Comparison of ENCODE assay signal across 19 cellular contexts in genomic region chr6:166639921-166640320, GRCh38. TPM values are rescaled to one million over a fixed set of nuclear protein-coding genes. Genes with fewer than 3 reads are reported as not detected.
A peak's percentile ranks its signal among the peaks of the same experiment; 100 is the strongest.
DNase-seq lines count a peak whose midpoint lies in the region; ATAC-seq and TF ChIP-seq lines count a peak whose summit lies in the region.
"Had no signal": no experiment of that assay in that cellular context is flagged by ENCODE, and none has a peak within 500 bp of the region (broad histone marks: within the 10 kb centered on the region; RNA-seq: fewer than 3 reads in every experiment).

No MANE protein-coding gene starts in this region.

- H3K9me3 ChIP-seq in mammary epithelial cell (replicated peaks; ENCODE audit: insufficient read depth, low read length), result no peaks in the 10 kb centered on the region
- H3K9me3 ChIP-seq in adipocyte (ENCODE audit: control insufficient read depth, low read length), result peaks cover 9% of the 10 kb centered on the region
- no peaks in the 10 kb centered on the region for H3K9me3 ChIP-seq in left lung
- peaks cover 0 to 3% (median 0%) of the 10 kb centered on the region in 4 donors for H3K9me3 ChIP-seq in upper lobe of left lung
- H3K9me3 ChIP-seq: HAP-1 had no signal

- H3K27ac ChIP-seq in mammary epithelial cell (ENCODE audit: insufficient read depth, low read depth, low read length) (no peak overlapping the region), left lung (peak overlapping the region; percentile 3 to 40), upper lobe of left lung (peak overlapping the region; percentile 11 to 68 (median 59))
- H3K27ac ChIP-seq: HL-60 had no signal

- no peak overlapping the region for H3K4me3 Mint-ChIP-seq in MCF 10A (ENCODE audit: unreplicated experiment)

- POLR2A ChIA-PET in MCF 10A (lab: Yijun Ruan, JAX), result no interaction called here

- H3K27ac Mint-ChIP-seq in MCF 10A (ENCODE audit: low read depth, unreplicated experiment), result no peak overlapping the region
- H3K27ac Mint-ChIP-seq: CD14-positive monocyte had no signal

- TF ChIP-seq CTCF in mammary epithelial cell (conservative IDR thresholded peaks at IDR 0.05 in 1 of 2, IDR thresholded peaks at IDR 0.05 in 1 of 2; ENCODE audit: extremely low read depth in 1 of 2, insufficient read depth in 1 of 2, low read depth in 1 of 2, low read length in 2 of 2), result no peak
- no peak for TF ChIP-seq CTCF in MCF 10A (IDR thresholded peaks at IDR 0.05; ENCODE audit: unreplicated experiment)
- TF ChIP-seq CTCF in left lung (IDR thresholded peaks at IDR 0.05), result no peak
- no peak for TF ChIP-seq CTCF in upper lobe of left lung (IDR thresholded peaks at IDR 0.05)

- H3K4me3 ChIP-seq in mammary epithelial cell (replicated peaks in 1 of 3; ENCODE audit: insufficient read depth in 1 of 3, low read depth in 2 of 3, low read length in 3 of 3) (no peak overlapping the region), adipocyte (ENCODE audit: low read length) (peak overlapping the region; percentile 55), left lung (no peak overlapping the region), upper lobe of left lung (peak overlapping the region in 1 of 4 donors; percentile 15)
- H3K4me3 ChIP-seq: HAP-1 had no signal

- no peaks in the 10 kb centered on the region for H3K36me3 Mint-ChIP-seq in MCF 10A (ENCODE audit: insufficient read depth, unreplicated experiment)
- H3K36me3 Mint-ChIP-seq: CD14-positive monocyte had no signal

- peaks cover 15% of the 10 kb centered on the region for H3K27me3 Mint-ChIP-seq in MCF 10A (ENCODE audit: insufficient read depth, unreplicated experiment)

- H2AFZ ChIP-seq in mammary epithelial cell (ENCODE audit: low read depth, low read length), result no peak overlapping the region

- H4K20me1 ChIP-seq in mammary epithelial cell (ENCODE audit: insufficient read depth, low read length), result no peaks in the 10 kb centered on the region

- DNase-seq in mammary epithelial cell (no peak), MCF 10A (ENCODE audit: unreplicated experiment) (no peak), adipocyte (ENCODE audit: low read depth) (no peak), left lung (no peak), upper lobe of left lung (no peak), NCI-H1092 treated with DMSO at 0.1 percent for 48 hours (lab: John Stamatoyannopoulos, UW) (no peak), activated gamma-delta T cell treated with Interleukin-2 at 50 U/mL for 16 hours (no peak), KBM-7 (no peak)
- DNase-seq: 8988T; DMS79; NCI-H1048; NCI-H1694 treated with DMSO at 0.1 percent for 48 hours; NCI-H69; NK-92 treated with Interleukin-12 subunit alpha and Interleukin-12 subunit beta, amount 100 ng/mL, for 24 hours; OCI-M1; RPMI8226 had no signal

- CTCF ChIA-PET in mammary epithelial cell (lab: Charles Lee; ENCODE audit: low non-redundant PET), result no interaction called here
- CTCF ChIA-PET in MCF 10A (lab: Yijun Ruan, JAX), result interaction anchor here (1.0 kb wide), 1 partner anchor 135 kb away, joined by 4 read pairs; no protein-coding TSS in a partner anchor

- no peak for TF ChIP-seq POLR2A in upper lobe of left lung (IDR thresholded peaks at IDR 0.05)

- H3K9ac ChIP-seq in mammary epithelial cell (ENCODE audit: insufficient read depth, low read length), result no peak overlapping the region
- H3K9ac ChIP-seq in adipocyte (ENCODE audit: low read length), result no peak overlapping the region

- BruUV-seq in mammary epithelial cell (replicated peaks; lab: Mats Ljungman, UMichigan), result no TSS peak
- no TSS peak for BruUV-seq in MCF 10A (replicated peaks; lab: Mats Ljungman, UMichigan)

- H3K9me3 Mint-ChIP-seq in MCF 10A (ENCODE audit: unreplicated experiment), result no peaks in the 10 kb centered on the region

- in situ Hi-C loops in mammary epithelial cell (cut with MboI; ENCODE audit: low sequenced_read_pairs in 2 of 2) (no loop called here), KBM-7 (cut with MboI; ENCODE audit: low pct_unique_long_range_greater_than_20kb, low sequenced_read_pairs) (no loop called here)

- no peaks in the 10 kb centered on the region for H3K36me3 ChIP-seq in mammary epithelial cell (ENCODE audit: insufficient read depth, low read length)
- H3K36me3 ChIP-seq in adipocyte (ENCODE audit: control insufficient read depth, insufficient read depth, low read length, severe bottlenecking), result no peaks in the 10 kb centered on the region
- H3K36me3 ChIP-seq in left lung, result no peaks in the 10 kb centered on the region
- no peaks in the 10 kb centered on the region for H3K36me3 ChIP-seq in upper lobe of left lung
- H3K36me3 ChIP-seq: HAP-1 had no signal

- intact Hi-C loops in mammary epithelial cell (cut with micrococcal nuclease), result no loop called here
- intact Hi-C loops in MCF 10A (cut with micrococcal nuclease), result no loop called here
- intact Hi-C loops in left lung (cut with DNase I), result no loop called here

- H3K27me3 ChIP-seq in mammary epithelial cell (ENCODE audit: insufficient read depth, low read length) (no peaks in the 10 kb centered on the region), adipocyte (replicated peaks; ENCODE audit: control insufficient read depth, insufficient read depth, low read length) (peaks cover 20% of the 10 kb centered on the region), left lung (peaks cover 0 to 5% of the 10 kb centered on the region in 2 donors), upper lobe of left lung (no peaks in the 10 kb centered on the region)

- no peak for TF ChIP-seq EP300 in upper lobe of left lung (IDR thresholded peaks at IDR 0.05)

- H3K79me2 ChIP-seq in mammary epithelial cell (ENCODE audit: insufficient read depth, low read length), result no peaks in the 10 kb centered on the region

- peaks cover 11% of the 10 kb centered on the region for H3K4me1 Mint-ChIP-seq in MCF 10A (ENCODE audit: insufficient read depth, unreplicated experiment)

- ATAC-seq in left lung, result no peak
- no peak for ATAC-seq in upper lobe of left lung (ENCODE audit: low FRiP score in 2 of 2)

- H3K4me2 ChIP-seq in mammary epithelial cell (ENCODE audit: insufficient read depth, low read depth, low read length), result peak overlapping the region; percentile 51

- H3K4me1 ChIP-seq in mammary epithelial cell (ENCODE audit: insufficient read depth, low read length), result peaks cover 6% of the 10 kb centered on the region
- H3K4me1 ChIP-seq in adipocyte (ENCODE audit: control insufficient read depth, insufficient read depth, low read length), result peaks cover 9% of the 10 kb centered on the region
- peaks cover 0 to 29% of the 10 kb centered on the region in 2 donors for H3K4me1 ChIP-seq in left lung
- peaks cover 21 to 35% (median 27%) of the 10 kb centered on the region in 4 donors for H3K4me1 ChIP-seq in upper lobe of left lung
- H3K4me1 ChIP-seq: HAP-1 had no signal

- dilution Hi-C loops in mammary epithelial cell (cut with HindIII; ENCODE audit: low sequenced_read_pairs), result no loop called here

- 100% methylated on average over 6 of the region's 6 CpGs for WGBS in mammary epithelial cell (ENCODE audit: low coverage, missing lambda C conversion rate)
- WGBS in upper lobe of left lung, 2 donors, result 68 to 69% methylated on average over 6 of the region's 6 CpGs

RNA-seq across cellular contexts. Expression of gene RPS6KA2, which starts 12.9 kb away (rescaled TPM):
- total RNA-seq in mammary epithelial cell, result 10 to 100 TPM; 47.8 to 48.8 TPM
- 28.0 TPM for polyA plus RNA-seq in mammary epithelial cell
- polyA minus RNA-seq in mammary epithelial cell, result 115 TPM
- total RNA-seq in MCF 10A (2022), result 126 and 157 TPM in 2 replicates
- 100 to 1,000 TPM; 126 to 160 TPM for total RNA-seq in left lung
- total RNA-seq in upper lobe of left lung, result 100 to 1,000 TPM; 101 to 233 (median 168) TPM

RNA-seq across cellular contexts. Expression of gene RAMACL, which starts 53.4 kb away (rescaled TPM):
- 1 to 10 TPM in 1 of 2 donors, under 1 TPM in 1; 0.83 to 3.7 TPM for total RNA-seq in mammary epithelial cell
- polyA plus RNA-seq in mammary epithelial cell, result 0.15 TPM
- polyA minus RNA-seq in mammary epithelial cell, result not detected
- 5.3 and 5.8 TPM in 2 replicates for total RNA-seq in MCF 10A (2022)
- 1 to 10 TPM; 3.2 to 6.0 TPM for total RNA-seq in left lung
- total RNA-seq in upper lobe of left lung, result 10 to 100 TPM in 3 of 6 donors, 1 to 10 TPM in 3; 3.7 to 13.0 (median 7.9) TPM
